1 cellular context compared by ENCODE assay signal in the genomic region with DNA sequence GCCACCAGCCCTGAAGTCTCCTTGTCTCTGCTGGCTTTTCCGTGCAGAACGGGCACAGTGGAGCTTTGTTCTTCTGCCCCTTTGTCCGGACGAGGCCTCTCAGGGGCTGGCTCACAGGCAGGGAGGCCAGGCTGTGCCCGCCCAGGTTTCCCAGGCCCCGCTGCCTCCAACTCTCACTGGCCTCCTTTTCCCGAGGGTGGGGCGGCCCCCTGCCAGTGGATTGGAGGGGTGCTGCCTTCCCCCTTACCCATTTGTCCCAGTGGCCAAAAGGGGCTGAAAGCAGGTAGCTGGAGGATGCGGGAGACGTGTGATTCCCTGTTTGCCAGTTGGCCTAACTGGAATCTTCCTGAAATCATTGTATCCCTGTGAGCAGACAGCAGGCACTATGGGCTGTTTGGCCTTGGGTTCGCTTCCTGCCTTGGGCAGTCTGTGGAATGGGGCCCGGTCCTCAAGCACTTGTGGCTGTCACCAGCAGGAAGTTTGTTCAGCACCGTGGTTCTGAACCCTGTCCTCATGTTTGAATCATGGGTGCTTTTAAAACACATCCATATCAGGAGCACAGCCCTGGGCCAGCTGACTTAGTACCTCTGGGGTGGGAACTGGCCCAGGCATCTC.
TF ChIP-seq lines count a peak whose summit lies in the region.

No MANE protein-coding gene starts in this region.

TF ChIP-seq in HepG2, 621 proteins besides CTCF, POLR2A, EP300 and RAD21 (continued from another document and continues in another):
- TF ChIP-seq, protein P1, sequence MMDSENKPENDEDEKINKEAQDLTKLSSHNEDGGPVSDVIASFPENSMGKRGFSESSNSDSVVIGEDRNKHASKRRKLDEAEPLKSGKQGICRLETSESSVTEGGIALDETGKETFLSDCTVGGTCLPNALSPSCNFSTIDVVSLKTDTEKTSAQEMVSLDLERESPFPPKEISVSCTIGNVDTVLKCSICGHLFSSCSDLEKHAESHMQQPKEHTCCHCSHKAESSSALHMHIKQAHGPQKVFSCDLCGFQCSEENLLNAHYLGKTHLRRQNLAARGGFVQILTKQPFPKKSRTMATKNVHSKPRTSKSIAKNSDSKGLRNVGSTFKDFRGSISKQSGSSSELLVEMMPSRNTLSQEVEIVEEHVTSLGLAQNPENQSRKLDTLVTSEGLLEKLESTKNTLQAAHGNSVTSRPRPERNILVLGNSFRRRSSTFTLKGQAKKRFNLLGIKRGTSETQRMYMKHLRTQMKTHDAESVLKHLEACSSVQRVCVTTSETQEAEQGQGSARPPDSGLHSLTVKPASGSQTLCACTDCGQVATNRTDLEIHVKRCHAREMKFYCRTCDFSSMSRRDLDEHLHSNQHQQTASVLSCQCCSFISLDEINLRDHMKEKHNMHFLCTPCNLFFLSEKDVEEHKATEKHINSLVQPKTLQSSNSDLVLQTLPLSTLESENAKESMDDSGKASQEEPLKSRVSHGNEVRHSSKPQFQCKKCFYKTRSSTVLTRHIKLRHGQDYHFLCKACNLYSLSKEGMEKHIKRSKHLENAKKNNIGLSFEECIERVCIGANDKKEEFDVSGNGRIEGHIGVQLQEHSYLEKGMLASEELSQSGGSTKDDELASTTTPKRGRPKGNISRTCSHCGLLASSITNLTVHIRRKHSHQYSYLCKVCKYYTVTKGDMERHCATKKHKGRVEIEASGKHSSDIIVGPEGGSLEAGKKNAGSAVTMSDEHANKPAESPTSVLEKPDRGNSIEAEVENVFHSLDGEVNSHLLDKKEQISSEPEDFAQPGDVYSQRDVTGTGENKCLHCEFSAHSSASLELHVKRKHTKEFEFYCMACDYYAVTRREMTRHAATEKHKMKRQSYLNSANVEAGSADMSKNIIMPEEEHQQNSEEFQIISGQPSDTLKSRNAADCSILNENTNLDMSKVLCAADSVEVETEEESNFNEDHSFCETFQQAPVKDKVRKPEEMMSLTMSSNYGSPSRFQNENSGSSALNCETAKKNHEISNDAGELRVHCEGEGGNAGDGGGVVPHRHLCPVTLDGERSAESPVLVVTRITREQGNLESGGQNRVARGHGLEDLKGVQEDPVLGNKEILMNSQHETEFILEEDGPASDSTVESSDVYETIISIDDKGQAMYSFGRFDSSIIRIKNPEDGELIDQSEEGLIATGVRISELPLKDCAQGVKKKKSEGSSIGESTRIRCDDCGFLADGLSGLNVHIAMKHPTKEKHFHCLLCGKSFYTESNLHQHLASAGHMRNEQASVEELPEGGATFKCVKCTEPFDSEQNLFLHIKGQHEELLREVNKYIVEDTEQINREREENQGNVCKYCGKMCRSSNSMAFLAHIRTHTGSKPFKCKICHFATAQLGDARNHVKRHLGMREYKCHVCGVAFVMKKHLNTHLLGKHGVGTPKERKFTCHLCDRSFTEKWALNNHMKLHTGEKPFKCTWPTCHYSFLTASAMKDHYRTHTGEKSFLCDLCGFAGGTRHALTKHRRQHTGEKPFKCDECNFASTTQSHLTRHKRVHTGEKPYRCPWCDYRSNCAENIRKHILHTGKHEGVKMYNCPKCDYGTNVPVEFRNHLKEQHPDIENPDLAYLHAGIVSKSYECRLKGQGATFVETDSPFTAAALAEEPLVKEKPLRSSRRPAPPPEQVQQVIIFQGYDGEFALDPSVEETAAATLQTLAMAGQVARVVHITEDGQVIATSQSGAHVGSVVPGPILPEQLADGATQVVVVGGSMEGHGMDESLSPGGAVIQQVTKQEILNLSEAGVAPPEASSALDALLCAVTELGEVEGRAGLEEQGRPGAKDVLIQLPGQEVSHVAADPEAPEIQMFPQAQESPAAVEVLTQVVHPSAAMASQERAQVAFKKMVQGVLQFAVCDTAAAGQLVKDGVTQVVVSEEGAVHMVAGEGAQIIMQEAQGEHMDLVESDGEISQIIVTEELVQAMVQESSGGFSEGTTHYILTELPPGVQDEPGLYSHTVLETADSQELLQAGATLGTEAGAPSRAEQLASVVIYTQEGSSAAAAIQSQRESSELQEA (CRISPR knock-in tag; IDR thresholded peaks at IDR 0.05; ENCODE audit: not compliant biosample characterization), result no peak
- TF ChIP-seq, protein P2, sequence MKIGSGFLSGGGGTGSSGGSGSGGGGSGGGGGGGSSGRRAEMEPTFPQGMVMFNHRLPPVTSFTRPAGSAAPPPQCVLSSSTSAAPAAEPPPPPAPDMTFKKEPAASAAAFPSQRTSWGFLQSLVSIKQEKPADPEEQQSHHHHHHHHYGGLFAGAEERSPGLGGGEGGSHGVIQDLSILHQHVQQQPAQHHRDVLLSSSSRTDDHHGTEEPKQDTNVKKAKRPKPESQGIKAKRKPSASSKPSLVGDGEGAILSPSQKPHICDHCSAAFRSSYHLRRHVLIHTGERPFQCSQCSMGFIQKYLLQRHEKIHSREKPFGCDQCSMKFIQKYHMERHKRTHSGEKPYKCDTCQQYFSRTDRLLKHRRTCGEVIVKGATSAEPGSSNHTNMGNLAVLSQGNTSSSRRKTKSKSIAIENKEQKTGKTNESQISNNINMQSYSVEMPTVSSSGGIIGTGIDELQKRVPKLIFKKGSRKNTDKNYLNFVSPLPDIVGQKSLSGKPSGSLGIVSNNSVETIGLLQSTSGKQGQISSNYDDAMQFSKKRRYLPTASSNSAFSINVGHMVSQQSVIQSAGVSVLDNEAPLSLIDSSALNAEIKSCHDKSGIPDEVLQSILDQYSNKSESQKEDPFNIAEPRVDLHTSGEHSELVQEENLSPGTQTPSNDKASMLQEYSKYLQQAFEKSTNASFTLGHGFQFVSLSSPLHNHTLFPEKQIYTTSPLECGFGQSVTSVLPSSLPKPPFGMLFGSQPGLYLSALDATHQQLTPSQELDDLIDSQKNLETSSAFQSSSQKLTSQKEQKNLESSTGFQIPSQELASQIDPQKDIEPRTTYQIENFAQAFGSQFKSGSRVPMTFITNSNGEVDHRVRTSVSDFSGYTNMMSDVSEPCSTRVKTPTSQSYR (CRISPR knock-in tag; IDR thresholded peaks at IDR 0.05; ENCODE audit: borderline replicate concordance), result no peak
- peak; percentile 86 for TF ChIP-seq ZMYM2 (CRISPR knock-in tag; IDR thresholded peaks at IDR 0.05)
- peak; percentile 49; the same call in 1 of the 2 replicates for TF ChIP-seq KDM5B (CRISPR knock-in tag; IDR thresholded peaks at IDR 0.05; ENCODE audit: borderline replicate concordance)
- peak; percentile 37; the same call in 1 of the 2 replicates for TF ChIP-seq ZNF317 (CRISPR knock-in tag; IDR thresholded peaks at IDR 0.05)
- TF ChIP-seq ZNF572 (CRISPR knock-in tag; IDR thresholded peaks at IDR 0.05), result peak; percentile 25; the same call in 1 of the 2 replicates
- TF ChIP-seq, protein P3, sequence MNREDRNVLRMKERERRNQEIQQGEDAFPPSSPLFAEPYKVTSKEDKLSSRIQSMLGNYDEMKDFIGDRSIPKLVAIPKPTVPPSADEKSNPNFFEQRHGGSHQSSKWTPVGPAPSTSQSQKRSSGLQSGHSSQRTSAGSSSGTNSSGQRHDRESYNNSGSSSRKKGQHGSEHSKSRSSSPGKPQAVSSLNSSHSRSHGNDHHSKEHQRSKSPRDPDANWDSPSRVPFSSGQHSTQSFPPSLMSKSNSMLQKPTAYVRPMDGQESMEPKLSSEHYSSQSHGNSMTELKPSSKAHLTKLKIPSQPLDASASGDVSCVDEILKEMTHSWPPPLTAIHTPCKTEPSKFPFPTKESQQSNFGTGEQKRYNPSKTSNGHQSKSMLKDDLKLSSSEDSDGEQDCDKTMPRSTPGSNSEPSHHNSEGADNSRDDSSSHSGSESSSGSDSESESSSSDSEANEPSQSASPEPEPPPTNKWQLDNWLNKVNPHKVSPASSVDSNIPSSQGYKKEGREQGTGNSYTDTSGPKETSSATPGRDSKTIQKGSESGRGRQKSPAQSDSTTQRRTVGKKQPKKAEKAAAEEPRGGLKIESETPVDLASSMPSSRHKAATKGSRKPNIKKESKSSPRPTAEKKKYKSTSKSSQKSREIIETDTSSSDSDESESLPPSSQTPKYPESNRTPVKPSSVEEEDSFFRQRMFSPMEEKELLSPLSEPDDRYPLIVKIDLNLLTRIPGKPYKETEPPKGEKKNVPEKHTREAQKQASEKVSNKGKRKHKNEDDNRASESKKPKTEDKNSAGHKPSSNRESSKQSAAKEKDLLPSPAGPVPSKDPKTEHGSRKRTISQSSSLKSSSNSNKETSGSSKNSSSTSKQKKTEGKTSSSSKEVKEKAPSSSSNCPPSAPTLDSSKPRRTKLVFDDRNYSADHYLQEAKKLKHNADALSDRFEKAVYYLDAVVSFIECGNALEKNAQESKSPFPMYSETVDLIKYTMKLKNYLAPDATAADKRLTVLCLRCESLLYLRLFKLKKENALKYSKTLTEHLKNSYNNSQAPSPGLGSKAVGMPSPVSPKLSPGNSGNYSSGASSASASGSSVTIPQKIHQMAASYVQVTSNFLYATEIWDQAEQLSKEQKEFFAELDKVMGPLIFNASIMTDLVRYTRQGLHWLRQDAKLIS (CRISPR knock-in tag; IDR thresholded peaks at IDR 0.05), result no peak
- TF ChIP-seq, protein P4, sequence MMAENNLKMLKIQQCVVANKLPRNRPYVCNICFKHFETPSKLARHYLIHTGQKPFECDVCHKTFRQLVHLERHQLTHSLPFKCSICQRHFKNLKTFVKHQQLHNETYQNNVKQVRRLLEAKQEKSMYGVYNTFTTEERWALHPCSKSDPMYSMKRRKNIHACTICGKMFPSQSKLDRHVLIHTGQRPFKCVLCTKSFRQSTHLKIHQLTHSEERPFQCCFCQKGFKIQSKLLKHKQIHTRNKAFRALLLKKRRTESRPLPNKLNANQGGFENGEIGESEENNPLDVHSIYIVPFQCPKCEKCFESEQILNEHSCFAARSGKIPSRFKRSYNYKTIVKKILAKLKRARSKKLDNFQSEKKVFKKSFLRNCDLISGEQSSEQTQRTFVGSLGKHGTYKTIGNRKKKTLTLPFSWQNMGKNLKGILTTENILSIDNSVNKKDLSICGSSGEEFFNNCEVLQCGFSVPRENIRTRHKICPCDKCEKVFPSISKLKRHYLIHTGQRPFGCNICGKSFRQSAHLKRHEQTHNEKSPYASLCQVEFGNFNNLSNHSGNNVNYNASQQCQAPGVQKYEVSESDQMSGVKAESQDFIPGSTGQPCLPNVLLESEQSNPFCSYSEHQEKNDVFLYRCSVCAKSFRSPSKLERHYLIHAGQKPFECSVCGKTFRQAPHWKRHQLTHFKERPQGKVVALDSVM (CRISPR knock-in tag; IDR thresholded peaks at IDR 0.05), result peak; percentile 89
- TF ChIP-seq BHLHE40 (IDR thresholded peaks at IDR 0.05; ENCODE audit: low read length), result no peak
- TF ChIP-seq ZBTB42 (CRISPR knock-in tag; IDR thresholded peaks at IDR 0.05), result no peak
- TF ChIP-seq, protein P5, sequence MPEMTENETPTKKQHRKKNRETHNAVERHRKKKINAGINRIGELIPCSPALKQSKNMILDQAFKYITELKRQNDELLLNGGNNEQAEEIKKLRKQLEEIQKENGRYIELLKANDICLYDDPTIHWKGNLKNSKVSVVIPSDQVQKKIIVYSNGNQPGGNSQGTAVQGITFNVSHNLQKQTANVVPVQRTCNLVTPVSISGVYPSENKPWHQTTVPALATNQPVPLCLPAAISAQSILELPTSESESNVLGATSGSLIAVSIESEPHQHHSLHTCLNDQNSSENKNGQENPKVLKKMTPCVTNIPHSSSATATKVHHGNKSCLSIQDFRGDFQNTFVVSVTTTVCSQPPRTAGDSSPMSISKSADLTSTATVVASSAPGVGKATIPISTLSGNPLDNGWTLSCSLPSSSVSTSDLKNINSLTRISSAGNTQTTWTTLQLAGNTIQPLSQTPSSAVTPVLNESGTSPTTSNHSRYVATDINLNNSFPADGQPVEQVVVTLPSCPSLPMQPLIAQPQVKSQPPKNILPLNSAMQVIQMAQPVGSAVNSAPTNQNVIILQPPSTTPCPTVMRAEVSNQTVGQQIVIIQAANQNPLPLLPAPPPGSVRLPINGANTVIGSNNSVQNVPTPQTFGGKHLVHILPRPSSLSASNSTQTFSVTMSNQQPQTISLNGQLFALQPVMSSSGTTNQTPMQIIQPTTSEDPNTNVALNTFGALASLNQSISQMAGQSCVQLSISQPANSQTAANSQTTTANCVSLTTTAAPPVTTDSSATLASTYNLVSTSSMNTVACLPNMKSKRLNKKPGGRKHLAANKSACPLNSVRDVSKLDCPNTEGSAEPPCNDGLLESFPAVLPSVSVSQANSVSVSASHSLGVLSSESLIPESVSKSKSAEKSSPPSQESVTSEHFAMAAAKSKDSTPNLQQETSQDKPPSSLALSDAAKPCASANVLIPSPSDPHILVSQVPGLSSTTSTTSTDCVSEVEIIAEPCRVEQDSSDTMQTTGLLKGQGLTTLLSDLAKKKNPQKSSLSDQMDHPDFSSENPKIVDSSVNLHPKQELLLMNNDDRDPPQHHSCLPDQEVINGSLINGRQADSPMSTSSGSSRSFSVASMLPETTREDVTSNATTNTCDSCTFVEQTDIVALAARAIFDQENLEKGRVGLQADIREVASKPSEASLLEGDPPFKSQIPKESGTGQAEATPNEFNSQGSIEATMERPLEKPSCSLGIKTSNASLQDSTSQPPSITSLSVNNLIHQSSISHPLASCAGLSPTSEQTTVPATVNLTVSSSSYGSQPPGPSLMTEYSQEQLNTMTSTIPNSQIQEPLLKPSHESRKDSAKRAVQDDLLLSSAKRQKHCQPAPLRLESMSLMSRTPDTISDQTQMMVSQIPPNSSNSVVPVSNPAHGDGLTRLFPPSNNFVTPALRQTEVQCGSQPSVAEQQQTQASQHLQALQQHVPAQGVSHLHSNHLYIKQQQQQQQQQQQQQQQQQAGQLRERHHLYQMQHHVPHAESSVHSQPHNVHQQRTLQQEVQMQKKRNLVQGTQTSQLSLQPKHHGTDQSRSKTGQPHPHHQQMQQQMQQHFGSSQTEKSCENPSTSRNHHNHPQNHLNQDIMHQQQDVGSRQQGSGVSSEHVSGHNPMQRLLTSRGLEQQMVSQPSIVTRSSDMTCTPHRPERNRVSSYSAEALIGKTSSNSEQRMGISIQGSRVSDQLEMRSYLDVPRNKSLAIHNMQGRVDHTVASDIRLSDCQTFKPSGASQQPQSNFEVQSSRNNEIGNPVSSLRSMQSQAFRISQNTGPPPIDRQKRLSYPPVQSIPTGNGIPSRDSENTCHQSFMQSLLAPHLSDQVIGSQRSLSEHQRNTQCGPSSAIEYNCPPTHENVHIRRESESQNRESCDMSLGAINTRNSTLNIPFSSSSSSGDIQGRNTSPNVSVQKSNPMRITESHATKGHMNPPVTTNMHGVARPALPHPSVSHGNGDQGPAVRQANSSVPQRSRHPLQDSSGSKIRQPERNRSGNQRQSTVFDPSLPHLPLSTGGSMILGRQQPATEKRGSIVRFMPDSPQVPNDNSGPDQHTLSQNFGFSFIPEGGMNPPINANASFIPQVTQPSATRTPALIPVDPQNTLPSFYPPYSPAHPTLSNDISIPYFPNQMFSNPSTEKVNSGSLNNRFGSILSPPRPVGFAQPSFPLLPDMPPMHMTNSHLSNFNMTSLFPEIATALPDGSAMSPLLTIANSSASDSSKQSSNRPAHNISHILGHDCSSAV (CRISPR knock-in tag; IDR thresholded peaks at IDR 0.05; ENCODE audit: borderline replicate concordance), result no peak
- TF ChIP-seq, protein P6, sequence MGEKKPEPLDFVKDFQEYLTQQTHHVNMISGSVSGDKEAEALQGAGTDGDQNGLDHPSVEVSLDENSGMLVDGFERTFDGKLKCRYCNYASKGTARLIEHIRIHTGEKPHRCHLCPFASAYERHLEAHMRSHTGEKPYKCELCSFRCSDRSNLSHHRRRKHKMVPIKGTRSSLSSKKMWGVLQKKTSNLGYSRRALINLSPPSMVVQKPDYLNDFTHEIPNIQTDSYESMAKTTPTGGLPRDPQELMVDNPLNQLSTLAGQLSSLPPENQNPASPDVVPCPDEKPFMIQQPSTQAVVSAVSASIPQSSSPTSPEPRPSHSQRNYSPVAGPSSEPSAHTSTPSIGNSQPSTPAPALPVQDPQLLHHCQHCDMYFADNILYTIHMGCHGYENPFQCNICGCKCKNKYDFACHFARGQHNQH (CRISPR knock-in tag; IDR thresholded peaks at IDR 0.05), result 0 out of 2 replicates have a peak, but pooled peaks have one; percentile 33
- no peak for TF ChIP-seq ZZZ3 (CRISPR knock-in tag; IDR thresholded peaks at IDR 0.05; ENCODE audit: borderline replicate concordance)
- TF ChIP-seq HOXA5 (CRISPR knock-in tag; IDR thresholded peaks at IDR 0.05), result no peak
- TF ChIP-seq, protein P7, sequence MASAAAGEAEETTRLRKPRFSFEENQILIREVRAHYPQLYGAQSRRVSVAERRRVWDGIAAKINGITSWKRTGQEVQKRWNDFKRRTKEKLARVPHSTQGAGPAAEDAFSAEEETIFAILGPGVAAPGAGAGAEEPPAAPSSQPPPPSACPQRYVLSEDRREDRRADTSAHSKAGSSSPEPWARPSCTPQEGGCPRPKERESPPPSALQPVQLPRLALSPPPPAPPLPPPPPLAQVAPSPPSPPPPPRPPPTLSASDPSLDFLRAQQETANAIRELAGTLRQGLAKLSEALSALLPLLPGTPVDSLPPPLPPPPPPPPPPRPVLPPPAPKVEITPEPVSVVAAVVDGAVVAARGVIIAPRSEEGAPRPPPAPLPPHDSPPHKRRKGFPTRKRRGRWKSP (CRISPR knock-in tag; IDR thresholded peaks at IDR 0.05), result no peak
